In genomic region chr4:6125103-6125651, GRCh38 we compare ENCODE assay signal across 19 cellular contexts.
"Had no signal": no experiment of that assay in that cellular context is flagged by ENCODE, and none has a peak within 500 bp of the region (broad histone marks: within the 10 kb centered on the region; RNA-seq: fewer than 3 reads in every experiment).

No MANE protein-coding gene starts in this region.

- FAIRE-seq: islet of Langerhans had no signal

- H3K36me3 Mint-ChIP-seq: activated naive CD8-positive, alpha-beta T cell; brain; naive thymus-derived CD4-positive, alpha-beta T cell; T-cell had no signal

- H3K4me3 ChIP-seq: coronary artery, esophagus muscularis mucosa, mucosa of descending colon, stomach, testis had no signal

- ATAC-seq: activated CD4-positive, CD25-positive, alpha-beta regulatory T cell treated with anti-CD3 and anti-CD28 coated beads, Interleukin-2, amount 50 U/mL, for 24 hours; activated T-cell treated with anti-CD3 and anti-CD28 coated beads, Interleukin-2, amount 50 U/mL, for 4 hours; mucosa of descending colon; naive thymus-derived CD4-positive, alpha-beta T cell; T-cell had no signal

- H3K27ac Mint-ChIP-seq: activated naive CD8-positive, alpha-beta T cell; brain; naive thymus-derived CD4-positive, alpha-beta T cell; progenitor cell of endocrine pancreas; T-cell had no signal

- H3K4me1 ChIP-seq: esophagus muscularis mucosa, stomach, testis had no signal

- DNase-seq: activated CD4-positive, alpha-beta T cell treated with anti-CD3 and anti-CD28 coated beads, Interleukin-2, amount 50 U/mL, for 1 hour; activated gamma-delta T cell treated with Interleukin-2 at 50 U/mL for 16 hours; activated T-cell treated with anti-CD3 and anti-CD28 coated beads, Interleukin-2, amount 50 U/mL, for 4 hours; mammary epithelial cell; mucosa of descending colon; naive thymus-derived CD4-positive, alpha-beta T cell; right cardiac atrium; stomach; T-cell; T-helper 9 cell; testis had no signal

- H3K36me3 ChIP-seq: esophagus muscularis mucosa, stomach had no signal

- H3K4me1 Mint-ChIP-seq: naive thymus-derived CD4-positive, alpha-beta T cell; T-cell had no signal

- H3K27me3 Mint-ChIP-seq: central memory CD8-positive, alpha-beta T cell had no signal

- H3K9me3 ChIP-seq: esophagus muscularis mucosa, mucosa of descending colon, stomach, testis had no signal

- H3K4me3 Mint-ChIP-seq: activated naive CD8-positive, alpha-beta T cell; activated T-cell treated with anti-CD3 and anti-CD28 coated beads, Interleukin-2, amount 50 U/mL, for 4 hours; brain; central memory CD8-positive, alpha-beta T cell; naive thymus-derived CD4-positive, alpha-beta T cell; T-cell had no signal

- H3K9me3 Mint-ChIP-seq: activated T-cell treated with anti-CD3 and anti-CD28 coated beads, Interleukin-2, amount 50 U/mL, for 4 hours; central memory CD8-positive, alpha-beta T cell; T-cell had no signal

- H3K27ac ChIP-seq: coronary artery, esophagus muscularis mucosa, stomach, testis had no signal

- H3K27me3 ChIP-seq: testis had no signal
